In the genomic region with DNA sequence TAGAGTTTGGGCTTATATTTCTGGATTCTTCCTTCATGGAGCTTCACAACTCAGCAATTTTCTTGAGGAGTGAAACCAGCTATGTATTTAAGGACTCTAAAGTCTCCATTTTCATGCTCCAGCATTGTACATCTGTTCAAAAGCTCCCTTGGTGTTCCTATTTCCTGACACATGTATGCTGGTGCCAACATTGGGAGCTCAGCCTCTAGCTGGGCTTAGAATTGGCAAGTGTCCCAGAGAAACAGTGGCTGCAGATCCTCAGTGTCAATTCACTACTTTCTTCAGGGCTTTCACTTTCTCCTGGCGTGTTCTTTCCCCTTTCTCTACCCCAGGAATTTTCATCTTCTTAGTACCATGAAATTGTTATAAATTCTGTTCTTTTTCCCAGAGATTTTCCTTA, we compare ENCODE assay signal across 11 cellular contexts.
DNase-seq lines count a peak whose midpoint lies in the region; ATAC-seq and TF ChIP-seq lines count a peak whose summit lies in the region.
"Had no signal": no experiment of that assay in that cellular context is flagged by ENCODE, and none has a peak within 500 bp of the region (broad histone marks: within the 10 kb centered on the region; RNA-seq: fewer than 3 reads in every experiment).

No MANE protein-coding gene starts in this region.

- H3K36me3 Mint-ChIP-seq in activated naive CD4-positive, alpha-beta T cell treated with anti-CD3 and anti-CD28 coated beads, Interleukin-2, amount 50 U/mL, for 72 hours: no peaks in the 10 kb centered on the region
- H3K36me3 Mint-ChIP-seq in activated naive CD4-positive, alpha-beta T cell treated with anti-CD3 and anti-CD28 coated beads for 36 hours (ENCODE audit: low read depth): no peaks in the 10 kb centered on the region

- H3K27me3 ChIP-seq in right atrium auricular region (no peaks in the 10 kb centered on the region), thoracic aorta (replicated peaks; ENCODE audit: insufficient read depth) (no peaks in the 10 kb centered on the region), Peyer's patch (no peaks in the 10 kb centered on the region)

- peaks cover 29% of the 10 kb centered on the region for H3K27me3 Mint-ChIP-seq in activated naive CD4-positive, alpha-beta T cell treated with anti-CD3 and anti-CD28 coated beads for 36 hours (ENCODE audit: low read depth)

- no peak for TF ChIP-seq POLR2A in Peyer's patch (IDR thresholded peaks at IDR 0.05)

- no peaks in the 10 kb centered on the region for H3K4me1 Mint-ChIP-seq in activated naive CD4-positive, alpha-beta T cell treated with anti-CD3 and anti-CD28 coated beads for 36 hours (ENCODE audit: low read depth)
- H3K4me1 Mint-ChIP-seq: activated CD4-positive, alpha-beta T cell treated with anti-CD3 and anti-CD28 coated beads, Interleukin-2, amount 10 ng/mL, durations not matched to agents 7 days and 5 days had no signal

- no peak overlapping the region for H3K4me3 Mint-ChIP-seq in activated naive CD4-positive, alpha-beta T cell treated with anti-CD3 and anti-CD28 coated beads for 36 hours
- H3K4me3 Mint-ChIP-seq: activated CD4-positive, alpha-beta T cell treated with anti-CD3 and anti-CD28 coated beads, Interleukin-2, amount 10 ng/mL, durations not matched to agents 7 days and 5 days had no signal

- intact Hi-C loops in activated naive CD4-positive, alpha-beta T cell treated with anti-CD3 and anti-CD28 coated beads for 36 hours (cut with micrococcal nuclease): no loop called here

- no peak for ATAC-seq in activated naive CD4-positive, alpha-beta T cell treated with anti-CD3 and anti-CD28 coated beads, Interleukin-2, amount 50 U/mL, for 72 hours
- ATAC-seq in thoracic aorta (ENCODE audit: insufficient number of reproducible peaks, low FRiP score, low read depth): no peak
- ATAC-seq in HG02973 (IDR thresholded peaks at IDR 0.05; ENCODE audit: unreplicated experiment): no peak
- no peak for ATAC-seq in GM19395 (IDR thresholded peaks at IDR 0.05; ENCODE audit: unreplicated experiment)

- no peaks in the 10 kb centered on the region for H3K36me3 ChIP-seq in right atrium auricular region
- no peaks in the 10 kb centered on the region for H3K36me3 ChIP-seq in thoracic aorta
- no peaks in the 10 kb centered on the region for H3K36me3 ChIP-seq in Peyer's patch

- no peak overlapping the region for H3K4me3 ChIP-seq in right atrium auricular region
- peak overlapping the region; percentile 9 for H3K4me3 ChIP-seq in thoracic aorta
- H3K4me3 ChIP-seq in Peyer's patch: no peak overlapping the region

- H3K27ac ChIP-seq in VCaP (peak overlapping the region; percentile 57), right atrium auricular region (no peak overlapping the region), thoracic aorta (no peak overlapping the region), Peyer's patch (no peak overlapping the region)

- TF ChIP-seq CTCF in VCaP (conservative IDR thresholded peaks at IDR 0.05) (no peak), right atrium auricular region (IDR thresholded peaks at IDR 0.05) (no peak), thoracic aorta (IDR thresholded peaks at IDR 0.05) (no peak), Peyer's patch (IDR thresholded peaks at IDR 0.05) (no peak)

- H3K4me1 ChIP-seq in right atrium auricular region: peaks cover 0 to 9% of the 10 kb centered on the region in 2 donors
- H3K4me1 ChIP-seq in thoracic aorta (ENCODE audit: control insufficient read depth in 1 of 2, low read depth in 2 of 2): peaks cover 0 to 6% of the 10 kb centered on the region in 2 donors
- H3K4me1 ChIP-seq in Peyer's patch: no peaks in the 10 kb centered on the region

- CTCF ChIA-PET in activated naive CD4-positive, alpha-beta T cell treated with anti-CD3 and anti-CD28 coated beads for 36 hours (lab: Charles Lee): interaction anchor here (1.0 to 2.6 kb wide), 6 partner anchors 8 to 72 kb away, joined by 3 to 10 read pairs (median 3); a partner anchor contains a TSS

- DNase-seq in activated naive CD4-positive, alpha-beta T cell treated with anti-CD3 and anti-CD28 coated beads, Interleukin-2, amount 50 U/mL, for 72 hours (ENCODE audit: low spot score in 2 of 2): no peak
- no peak for DNase-seq in activated naive CD4-positive, alpha-beta T cell treated with anti-CD3 and anti-CD28 coated beads for 36 hours
- DNase-seq in right atrium auricular region (ENCODE audit: low spot score) (peak; percentile 66), thoracic aorta (ENCODE audit: low spot score) (no peak), Peyer's patch (no peak)
- DNase-seq: activated CD4-positive, alpha-beta T cell treated with anti-CD3 and anti-CD28 coated beads, Interleukin-2, amount 10 ng/mL, durations not matched to agents 7 days and 5 days; effector memory CD4-positive, alpha-beta T cell; NCI-H526 treated with DMSO at 0.1 percent for 48 hours had no signal

- H3K27ac Mint-ChIP-seq in activated naive CD4-positive, alpha-beta T cell treated with anti-CD3 and anti-CD28 coated beads, Interleukin-2, amount 50 U/mL, for 72 hours: peak overlapping the region; percentile 6 to 36
- H3K27ac Mint-ChIP-seq in activated naive CD4-positive, alpha-beta T cell treated with anti-CD3 and anti-CD28 coated beads for 36 hours: no peak overlapping the region
- H3K27ac Mint-ChIP-seq: activated CD4-positive, alpha-beta T cell treated with anti-CD3 and anti-CD28 coated beads, Interleukin-2, amount 10 ng/mL, durations not matched to agents 7 days and 5 days had no signal

- H3K9me3 ChIP-seq in right atrium auricular region (no peaks in the 10 kb centered on the region), thoracic aorta (no peaks in the 10 kb centered on the region), Peyer's patch (no peaks in the 10 kb centered on the region)

- H3K9me3 Mint-ChIP-seq in activated naive CD4-positive, alpha-beta T cell treated with anti-CD3 and anti-CD28 coated beads, Interleukin-2, amount 50 U/mL, for 72 hours: no peaks in the 10 kb centered on the region
- H3K9me3 Mint-ChIP-seq in activated naive CD4-positive, alpha-beta T cell treated with anti-CD3 and anti-CD28 coated beads for 36 hours: no peaks in the 10 kb centered on the region
- H3K9me3 Mint-ChIP-seq: activated CD4-positive, alpha-beta T cell treated with anti-CD3 and anti-CD28 coated beads, Interleukin-2, amount 10 ng/mL, durations not matched to agents 7 days and 5 days had no signal
